ENCODE assay signal across 8 cellular contexts in the genomic region with DNA sequence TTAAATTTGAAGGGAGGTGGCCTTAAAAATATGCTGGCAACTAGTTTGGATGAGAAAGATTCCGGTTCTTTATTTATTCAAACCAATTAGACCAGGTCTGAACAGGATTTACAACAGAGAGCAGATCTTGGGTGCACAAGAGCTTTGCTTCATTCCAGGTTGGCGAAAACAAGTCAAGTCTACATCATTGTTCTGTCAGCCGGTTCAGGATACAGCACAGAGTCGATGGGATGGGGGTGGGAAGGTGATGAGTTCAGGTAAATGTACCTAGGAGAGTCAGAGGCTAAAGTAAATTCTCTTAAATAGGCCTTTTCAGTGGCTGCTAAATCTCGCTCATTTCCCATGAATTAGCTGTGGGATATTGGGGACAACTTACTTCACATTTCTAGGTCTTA. TPM values are rescaled to one million over a fixed set of nuclear protein-coding genes. Genes with fewer than 3 reads are reported as not detected.
DNase-seq lines count a peak whose midpoint lies in the region; ATAC-seq and TF ChIP-seq lines count a peak whose summit lies in the region.

No MANE protein-coding gene starts in this region.

- peak overlapping the region; percentile 49 for H3K4me3 ChIP-seq in GM12875 (ENCODE audit: low read depth, low read length)
- peak overlapping the region; percentile 80 for H3K4me3 ChIP-seq in PC-3 (ENCODE audit: low read length)
- H3K4me3 ChIP-seq in esophagus muscularis mucosa = peak overlapping the region; percentile 79 to 85 (median 82)
- H3K4me3 ChIP-seq in retinal pigment epithelial cell (ENCODE audit: low read length) = peak overlapping the region; percentile 78

- DNase-seq in PC-3 = no peak
- DNase-seq in esophagus muscularis mucosa (ENCODE audit: extremely low spot score) = no peak
- no peak for DNase-seq in retinal pigment epithelial cell (ENCODE audit: low read depth)
- DNase-seq in GOT3 (lab: John Stamatoyannopoulos, UW) = no peak
- DNase-seq in NCI-H2171 treated with DMSO at 0.1 percent for 48 hours (lab: John Stamatoyannopoulos, UW) = no peak
- no peak for DNase-seq in T-helper 9 cell
- no peak for DNase-seq in GF-D8 (lab: John Stamatoyannopoulos, UW)

- peak overlapping the region; percentile 83 for H3K9ac ChIP-seq in PC-3 (ENCODE audit: low read length)

- no peaks in the 10 kb centered on the region for H3K9me2 ChIP-seq in PC-3 (replicated peaks; ENCODE audit: low read length)

- ATAC-seq in PC-3 = no peak

- POLR2A ChIA-PET in PC-3 (lab: Charles Lee; ENCODE audit: unreplicated experiment) = interaction anchor here (0.6 to 0.7 kb wide), 3 partner anchors 28 to 145 kb away, joined by 3 to 4 read pairs (median 3); no protein-coding TSS in a partner anchor

- intact Hi-C loops in PC-3 (cut with micrococcal nuclease) = loop anchor here (1.0 to 10.0 kb wide), 6 partner anchors 71 to 402 kb away; no protein-coding TSS in a partner anchor
- intact Hi-C loops in esophagus muscularis mucosa (cut with DNase I) = loop anchor here (5.0 to 10.0 kb wide), 2 partner anchors 275 to 947 kb away; a partner anchor contains a TSS

- peaks cover 17% of the 10 kb centered on the region for H3K4me1 ChIP-seq in PC-3 (ENCODE audit: insufficient read depth, low read length)
- H3K4me1 ChIP-seq in esophagus muscularis mucosa = peaks cover 21 to 50% (median 39%) of the 10 kb centered on the region in 4 donors

- 0 out of 2 replicates have a peak, but pooled peaks cover 6% of the 10 kb centered on the region for H4K20me1 ChIP-seq in PC-3 (ENCODE audit: low read length)

- H3K4me2 ChIP-seq in PC-3 (ENCODE audit: low read length) = peak overlapping the region; percentile 92

- TF ChIP-seq EP300 in esophagus muscularis mucosa (IDR thresholded peaks at IDR 0.05) = no peak

- no peak for TF ChIP-seq POLR2A in esophagus muscularis mucosa (IDR thresholded peaks at IDR 0.05; ENCODE audit: low read depth)

- no peaks in the 10 kb centered on the region for H3F3A ChIP-seq in PC-3 (ENCODE audit: low read length, unreplicated experiment)

- no peaks in the 10 kb centered on the region for H3K27me3 ChIP-seq in PC-3 (ENCODE audit: low read length)
- no peaks in the 10 kb centered on the region for H3K27me3 ChIP-seq in esophagus muscularis mucosa

- H3K36me3 ChIP-seq in PC-3 (ENCODE audit: low read depth, low read length) (no peaks in the 10 kb centered on the region), esophagus muscularis mucosa (no peaks in the 10 kb centered on the region)

- WGBS in esophagus muscularis mucosa = 57% methylated on average over 5 of the region's 5 CpGs

- CTCF ChIA-PET in PC-3 (lab: Charles Lee) = no interaction called here

- H2AFZ ChIP-seq in PC-3 (ENCODE audit: low read length) = peak overlapping the region; percentile 75

- no peak for TF ChIP-seq CTCF in GM12875 (IDR thresholded peaks at IDR 0.05; ENCODE audit: borderline replicate concordance, insufficient read depth, low read depth, low read length)
- TF ChIP-seq CTCF in PC-3 (conservative IDR thresholded peaks at IDR 0.05; ENCODE audit: low read depth, low read length) = no peak
- TF ChIP-seq CTCF in esophagus muscularis mucosa (IDR thresholded peaks at IDR 0.05) = no peak
- TF ChIP-seq CTCF in retinal pigment epithelial cell (conservative IDR thresholded peaks at IDR 0.05; ENCODE audit: low read depth, low read length) = no peak

- no TSS peak for BruUV-seq in PC-3 (replicated peaks; lab: Mats Ljungman, UMichigan)

- no peaks in the 10 kb centered on the region for H3K9me3 ChIP-seq in PC-3 (ENCODE audit: low read length)
- H3K9me3 ChIP-seq in esophagus muscularis mucosa = no peaks in the 10 kb centered on the region

- H3K79me2 ChIP-seq in PC-3 (ENCODE audit: low read length) = peaks cover 54% of the 10 kb centered on the region

- H3K27ac ChIP-seq in PC-3 (ENCODE audit: low read length) (peak overlapping the region; percentile 67), esophagus muscularis mucosa (replicated peaks in 1 of 4) (peak overlapping the region; percentile 95 to 96 (median 96))

RNA-seq across cellular contexts. Expression of a gene that starts 0.9 kb away (rescaled TPM):
- total RNA-seq in PC-3 (2014; rRNA removed) (15.5 and 16.9 TPM in 2 replicates), esophagus muscularis mucosa (10 to 100 TPM in 2 of 4 donors, 1 to 10 TPM in 2; 9.6 to 12.2 (median 10.1) TPM)
